1 cellular context compared by ENCODE assay signal in genomic region chr6:128520436-128521301, GRCh38.
TF ChIP-seq lines count a peak whose summit lies in the region.

Gene PTPRK (minus strand): TSS chr6:128520599. CDS start chr6:128520358, 241 bp downstream.

TF ChIP-seq in HepG2, 621 proteins besides CTCF, POLR2A, EP300 and RAD21 (continued from another document and continues in another):
- TF ChIP-seq HMGXB3 (CRISPR knock-in tag; IDR thresholded peaks at IDR 0.05; ENCODE audit: borderline replicate concordance) (peak; percentile 55; the same call in 1 of the 2 replicates), ZNF543 (CRISPR knock-in tag; IDR thresholded peaks at IDR 0.05) (peak; percentile 98), BCL3 (CRISPR knock-in tag; IDR thresholded peaks at IDR 0.05) (peak; percentile 72; the same call in 1 of the 2 replicates), ATF3 (CRISPR knock-in tag; IDR thresholded peaks at IDR 0.05) (peak; percentile 49; the same call in 1 of the 2 replicates), GLI4 (CRISPR knock-in tag; IDR thresholded peaks at IDR 0.05; ENCODE audit: borderline replicate concordance) (no peak), GLMP (CRISPR knock-in tag; IDR thresholded peaks at IDR 0.05; ENCODE audit: borderline replicate concordance) (no peak), ZNF20 (CRISPR knock-in tag; IDR thresholded peaks at IDR 0.05) (no peak), ZBTB21 (CRISPR knock-in tag; IDR thresholded peaks at IDR 0.05) (no peak), CEBPB (IDR thresholded peaks at IDR 0.05; ENCODE audit: borderline replicate concordance, low read depth, low read length) (no peak), PBX2 (CRISPR knock-in tag; IDR thresholded peaks at IDR 0.05) (no peak), MTF1 (CRISPR knock-in tag; IDR thresholded peaks at IDR 0.05) (no peak), MAFG (CRISPR knock-in tag; IDR thresholded peaks at IDR 0.05) (no peak), ZNF747 (CRISPR knock-in tag; IDR thresholded peaks at IDR 0.05; ENCODE audit: borderline replicate concordance) (peak; percentile 86), ZNF672 (CRISPR knock-in tag; IDR thresholded peaks at IDR 0.05) (no peak), ATF1 (CRISPR knock-in tag; IDR thresholded peaks at IDR 0.05) (0 out of 2 replicates have a peak, but pooled peaks have one; percentile 48), ZNF18 (CRISPR knock-in tag; IDR thresholded peaks at IDR 0.05; ENCODE audit: insufficient replicate concordance) (peak; percentile 60), ZNF281 (CRISPR knock-in tag; IDR thresholded peaks at IDR 0.05; ENCODE audit: borderline replicate concordance) (no peak), ZNF549 (CRISPR knock-in tag; IDR thresholded peaks at IDR 0.05) (no peak), ZBTB34 (CRISPR knock-in tag; IDR thresholded peaks at IDR 0.05) (no peak; the same call in 1 of the 2 replicates), SAP130 (CRISPR knock-in tag; IDR thresholded peaks at IDR 0.05; ENCODE audit: low read depth) (peak; percentile 76), TEF (CRISPR knock-in tag; IDR thresholded peaks at IDR 0.05) (0 out of 2 replicates have a peak, but pooled peaks have one; percentile 72), HNRNPL (IDR thresholded peaks at IDR 0.05; ENCODE audit: low read depth, low read length) (peak; percentile 14; the same call in 1 of the 2 replicates), ZNF251 (CRISPR knock-in tag; IDR thresholded peaks at IDR 0.05) (peak; percentile 12; the same call in 1 of the 2 replicates), MEIS2 (CRISPR knock-in tag; IDR thresholded peaks at IDR 0.05) (peak; percentile 54), ZNF296 (CRISPR knock-in tag; conservative IDR thresholded peaks at IDR 0.05) (0 out of 2 replicates have a peak, but pooled peaks have one; percentile 22), DR1 (CRISPR knock-in tag; IDR thresholded peaks at IDR 0.05) (peak; percentile 45; the same call in 1 of the 2 replicates), ZNF792 (CRISPR knock-in tag; IDR thresholded peaks at IDR 0.05) (0 out of 2 replicates have a peak, but pooled peaks have one; percentile 54), ZFP36L2 (CRISPR knock-in tag; IDR thresholded peaks at IDR 0.05) (no peak), ZHX1 (CRISPR knock-in tag; IDR thresholded peaks at IDR 0.05; ENCODE audit: low read depth) (peak; percentile 16; the same call in 1 of the 2 replicates)
